Comparison of ENCODE assay signal across 1 cellular context in genomic region chr16:72092832-72093447, GRCh38.
TF ChIP-seq lines count a peak whose summit lies in the region.

No MANE protein-coding gene starts in this region.

TF ChIP-seq in HepG2, 621 proteins besides CTCF, POLR2A, EP300 and RAD21 (continued from another document):
- peak; percentile 7; the same call in 1 of the 2 replicates for TF ChIP-seq ATF2 (CRISPR knock-in tag; IDR thresholded peaks at IDR 0.05)
- no peak for TF ChIP-seq TCF7 (IDR thresholded peaks at IDR 0.05; ENCODE audit: low read depth)
- TF ChIP-seq ZNF737 (CRISPR knock-in tag; IDR thresholded peaks at IDR 0.05; ENCODE audit: borderline replicate concordance): no peak
- TF ChIP-seq ZSCAN29 (CRISPR knock-in tag; conservative IDR thresholded peaks at IDR 0.05): peak; percentile 40; the same call in 1 of the 2 replicates
- TF ChIP-seq RBAK (CRISPR knock-in tag; IDR thresholded peaks at IDR 0.05): no peak
- no peak for TF ChIP-seq ZNF777 (CRISPR knock-in tag; IDR thresholded peaks at IDR 0.05)
- TF ChIP-seq RFXANK (CRISPR knock-in tag; IDR thresholded peaks at IDR 0.05): 0 out of 2 replicates have a peak, but pooled peaks have one; percentile 15
- TF ChIP-seq YEATS4 (CRISPR knock-in tag; IDR thresholded peaks at IDR 0.05; ENCODE audit: borderline replicate concordance): peak; percentile 13; the same call in 1 of the 2 replicates
- TF ChIP-seq MEF2D (CRISPR knock-in tag; IDR thresholded peaks at IDR 0.05): 0 out of 2 replicates have a peak, but pooled peaks have one; percentile 19
- peak; percentile 70; the same call in 1 of the 2 replicates for TF ChIP-seq MTA1 (CRISPR knock-in tag; IDR thresholded peaks at IDR 0.05; ENCODE audit: borderline replicate concordance)
- peak; percentile 81 for TF ChIP-seq MEIS1 (CRISPR knock-in tag; IDR thresholded peaks at IDR 0.05; ENCODE audit: borderline replicate concordance)
- TF ChIP-seq MAFF (IDR thresholded peaks at IDR 0.05; ENCODE audit: low read depth, low read length): no peak
- peak; percentile 58; the same call in 1 of the 2 replicates for TF ChIP-seq ZNF343 (CRISPR knock-in tag; IDR thresholded peaks at IDR 0.05)
- no peak for TF ChIP-seq BCL3 (CRISPR knock-in tag; IDR thresholded peaks at IDR 0.05)
- no peak for TF ChIP-seq HMG20B (CRISPR knock-in tag; conservative IDR thresholded peaks at IDR 0.05)
- 0 out of 2 replicates have a peak, but pooled peaks have one; percentile 3 for TF ChIP-seq ATF3 (CRISPR knock-in tag; IDR thresholded peaks at IDR 0.05)
- no peak for TF ChIP-seq SOX5 (CRISPR knock-in tag; IDR thresholded peaks at IDR 0.05; ENCODE audit: borderline replicate concordance)
- no peak for TF ChIP-seq ZNF431 (CRISPR knock-in tag; IDR thresholded peaks at IDR 0.05; ENCODE audit: borderline replicate concordance, low read depth)
- no peak for TF ChIP-seq SIN3A (IDR thresholded peaks at IDR 0.05; ENCODE audit: borderline replicate concordance, low read depth, low read length)
- no peak for TF ChIP-seq JARID2 (CRISPR knock-in tag; IDR thresholded peaks at IDR 0.05; ENCODE audit: insufficient replicate concordance)
- 0 out of 2 replicates have a peak, but pooled peaks have one; percentile 60 for TF ChIP-seq ZNF101 (CRISPR knock-in tag; IDR thresholded peaks at IDR 0.05; ENCODE audit: borderline replicate concordance, low read depth)
- TF ChIP-seq NKX3-1 (CRISPR knock-in tag; IDR thresholded peaks at IDR 0.05): no peak; the same call in 1 of the 2 replicates
- no peak for TF ChIP-seq ZNF740 (CRISPR knock-in tag; IDR thresholded peaks at IDR 0.05)
- TF ChIP-seq PBX2 (CRISPR knock-in tag; IDR thresholded peaks at IDR 0.05): peak; percentile 62; the same call in 1 of the 2 replicates
- no peak for TF ChIP-seq SRSF4 (IDR thresholded peaks at IDR 0.05; ENCODE audit: low read depth, low read length, poor library complexity, severe bottlenecking)
- no peak for TF ChIP-seq ZFP90 (CRISPR knock-in tag; IDR thresholded peaks at IDR 0.05; ENCODE audit: borderline replicate concordance)
- no peak for TF ChIP-seq ZNF362 (CRISPR knock-in tag; IDR thresholded peaks at IDR 0.05; ENCODE audit: borderline replicate concordance)
- no peak for TF ChIP-seq AKAP8 (CRISPR knock-in tag; IDR thresholded peaks at IDR 0.05)
- no peak for TF ChIP-seq CCAR2 (optimal IDR thresholded peaks at IDR 0.05; ENCODE audit: low read depth, low read length)
- no peak for TF ChIP-seq ZSCAN20 (CRISPR knock-in tag; IDR thresholded peaks at IDR 0.05; ENCODE audit: borderline replicate concordance)
- TF ChIP-seq SOX13 (IDR thresholded peaks at IDR 0.05): no peak
- TF ChIP-seq SOX13 (CRISPR knock-in tag; conservative IDR thresholded peaks at IDR 0.05 in 1 of 2, IDR thresholded peaks at IDR 0.05 in 1 of 2): no peak
- TF ChIP-seq GMEB1 (CRISPR knock-in tag; IDR thresholded peaks at IDR 0.05; ENCODE audit: borderline replicate concordance): no peak
TF ChIP-seq in HepG2: peak in this region for 62.
